2 cellular contexts compared by ENCODE assay signal in the genomic region with DNA sequence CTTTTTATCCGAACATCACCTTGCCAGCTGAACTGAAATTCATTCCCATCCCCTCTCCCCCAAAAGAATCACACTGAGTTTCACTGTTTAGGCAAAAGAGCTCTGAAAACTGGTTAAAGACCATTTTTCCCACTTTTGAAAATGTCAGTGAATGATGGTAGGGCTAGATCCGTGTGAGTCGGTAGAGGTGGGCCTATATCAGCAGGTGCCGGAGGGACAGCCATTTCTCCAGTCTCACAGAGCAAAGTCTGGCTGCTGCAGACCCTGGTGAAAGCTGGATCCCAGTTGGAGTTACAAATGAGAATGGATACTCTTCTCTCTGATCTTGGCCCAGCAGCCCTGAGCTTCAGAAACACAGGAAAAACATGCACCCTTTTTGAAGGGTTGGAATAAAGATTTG.
TF ChIP-seq lines count a peak whose summit lies in the region.

No MANE protein-coding gene starts in this region.

TF ChIP-seq in HEK293, 187 proteins besides CTCF, POLR2A, EP300 and RAD21:
- TF ChIP-seq ZNF670 (tag by site-specific recombination; IDR thresholded peaks at IDR 0.05; ENCODE audit: low read depth) = no peak
- TF ChIP-seq, protein P1, sequence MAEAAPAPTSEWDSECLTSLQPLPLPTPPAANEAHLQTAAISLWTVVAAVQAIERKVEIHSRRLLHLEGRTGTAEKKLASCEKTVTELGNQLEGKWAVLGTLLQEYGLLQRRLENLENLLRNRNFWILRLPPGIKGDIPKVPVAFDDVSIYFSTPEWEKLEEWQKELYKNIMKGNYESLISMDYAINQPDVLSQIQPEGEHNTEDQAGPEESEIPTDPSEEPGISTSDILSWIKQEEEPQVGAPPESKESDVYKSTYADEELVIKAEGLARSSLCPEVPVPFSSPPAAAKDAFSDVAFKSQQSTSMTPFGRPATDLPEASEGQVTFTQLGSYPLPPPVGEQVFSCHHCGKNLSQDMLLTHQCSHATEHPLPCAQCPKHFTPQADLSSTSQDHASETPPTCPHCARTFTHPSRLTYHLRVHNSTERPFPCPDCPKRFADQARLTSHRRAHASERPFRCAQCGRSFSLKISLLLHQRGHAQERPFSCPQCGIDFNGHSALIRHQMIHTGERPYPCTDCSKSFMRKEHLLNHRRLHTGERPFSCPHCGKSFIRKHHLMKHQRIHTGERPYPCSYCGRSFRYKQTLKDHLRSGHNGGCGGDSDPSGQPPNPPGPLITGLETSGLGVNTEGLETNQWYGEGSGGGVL (tag by site-specific recombination; IDR thresholded peaks at IDR 0.05) = no peak
- 0 out of 2 replicates have a peak, but pooled peaks have one; percentile 52 for TF ChIP-seq ZNF10 (tag by site-specific recombination; IDR thresholded peaks at IDR 0.05)

TF ChIP-seq in K562, 482 proteins besides CTCF, POLR2A, EP300 and RAD21:
- TF ChIP-seq ZNF134 (CRISPR knock-in tag; conservative IDR thresholded peaks at IDR 0.05) (peak; percentile 68), ATF7 (IDR thresholded peaks at IDR 0.05) (no peak), ATF1 (CRISPR knock-in tag; IDR thresholded peaks at IDR 0.05) (no peak), ATF1 (tag; IDR thresholded peaks at IDR 0.05) (no peak)
